Comparison of ENCODE assay signal across 25 cellular contexts in genomic region chr5:140196406-140196805, GRCh38.
"Had no signal": no experiment of that assay in that cellular context is flagged by ENCODE, and none has a peak within 500 bp of the region (broad histone marks: within the 10 kb centered on the region; RNA-seq: fewer than 3 reads in every experiment).

No MANE protein-coding gene starts in this region.

- DNase-seq: activated CD4-positive, alpha-beta memory T cell treated with anti-CD3 and anti-CD28 coated beads, Interleukin-2, amount 10 ng/mL, durations not matched to agents 7 days and 5 days; activated CD4-positive, alpha-beta T cell treated with anti-CD3 and anti-CD28 coated beads, Interleukin-2, amount 10 ng/mL, durations not matched to agents 24 days and 14 days; activated CD8-positive, alpha-beta memory T cell treated with anti-CD3 and anti-CD28 coated beads, Interleukin-2, amount 10 ng/mL, durations not matched to agents 7 days and 5 days; activated naive CD8-positive, alpha-beta T cell treated with anti-CD3 and anti-CD28 coated beads for 36 hours; activated T-cell treated with anti-CD3 and anti-CD28 coated beads, Interleukin-2, amount 50 U/mL, for 1 hour; amygdala; effector CD4-positive, alpha-beta T cell; erythroblast; head of caudate nucleus; left cardiac atrium; mesenchymal stem cell; mucosa of descending colon; occipital lobe; stimulated activated CD4-positive, alpha-beta T cell treated with anti-CD3 and anti-CD28 coated beads, Interleukin-4, amount 100 ng/mL, for 1 hour; stimulated activated naive CD4-positive, alpha-beta T cell; upper lobe of left lung had no signal

- H3K9me3 Mint-ChIP-seq: activated CD4-positive, alpha-beta memory T cell treated with anti-CD3 and anti-CD28 coated beads, Interleukin-2, amount 10 ng/mL, durations not matched to agents 7 days and 5 days; activated naive CD8-positive, alpha-beta T cell treated with anti-CD3 and anti-CD28 coated beads for 36 hours; dendritic cell treated with granulocyte-macrophage colony-stimulating factor and Interleukin-4, amounts not matched to agents 40 ng/mL and 50 ng/mL, for 4 days had no signal

- ATAC-seq: activated CD4-positive, CD25-positive, alpha-beta regulatory T cell treated with anti-CD3 and anti-CD28 coated beads, Interleukin-2, amount 50 U/mL, for 24 hours; activated CD8-positive, alpha-beta memory T cell treated with anti-CD3 and anti-CD28 coated beads, Interleukin-2, amount 10 ng/mL, durations not matched to agents 7 days and 5 days; gastroesophageal sphincter; SK-N-SH treated with all-trans-retinoic acid at 6 μM for 48 hours had no signal

- FAIRE-seq: endometrium, islet of Langerhans had no signal

- H3K9me3 ChIP-seq: gastroesophageal sphincter, mucosa of descending colon, thoracic aorta, upper lobe of left lung had no signal

- H3K36me3 ChIP-seq: cardiac muscle cell, thoracic aorta had no signal

- H3K27me3 Mint-ChIP-seq: activated CD4-positive, alpha-beta memory T cell treated with anti-CD3 and anti-CD28 coated beads, Interleukin-2, amount 10 ng/mL, durations not matched to agents 7 days and 5 days; activated CD8-positive, alpha-beta memory T cell treated with anti-CD3 and anti-CD28 coated beads, Interleukin-2, amount 10 ng/mL, durations not matched to agents 7 days and 5 days; activated naive CD8-positive, alpha-beta T cell treated with anti-CD3 and anti-CD28 coated beads for 36 hours; dendritic cell treated with granulocyte-macrophage colony-stimulating factor and Interleukin-4, amounts not matched to agents 40 ng/mL and 50 ng/mL, for 4 days had no signal

- H3K4me1 Mint-ChIP-seq: activated CD4-positive, alpha-beta memory T cell treated with anti-CD3 and anti-CD28 coated beads, Interleukin-2, amount 10 ng/mL, durations not matched to agents 7 days and 5 days; activated CD4-positive, alpha-beta T cell treated with anti-CD3 and anti-CD28 coated beads, Interleukin-2, amount 10 ng/mL, durations not matched to agents 24 days and 14 days; activated naive CD8-positive, alpha-beta T cell treated with anti-CD3 and anti-CD28 coated beads for 36 hours had no signal

- H3K4me3 Mint-ChIP-seq: activated CD4-positive, alpha-beta memory T cell treated with anti-CD3 and anti-CD28 coated beads, Interleukin-2, amount 10 ng/mL, durations not matched to agents 7 days and 5 days; activated CD4-positive, alpha-beta T cell treated with anti-CD3 and anti-CD28 coated beads, Interleukin-2, amount 10 ng/mL, durations not matched to agents 24 days and 14 days; activated CD8-positive, alpha-beta memory T cell treated with anti-CD3 and anti-CD28 coated beads, Interleukin-2, amount 10 ng/mL, durations not matched to agents 7 days and 5 days; activated naive CD8-positive, alpha-beta T cell treated with anti-CD3 and anti-CD28 coated beads for 36 hours; dendritic cell treated with granulocyte-macrophage colony-stimulating factor and Interleukin-4, amounts not matched to agents 40 ng/mL and 50 ng/mL, for 4 days had no signal

- H3K27ac Mint-ChIP-seq: activated CD4-positive, alpha-beta memory T cell treated with anti-CD3 and anti-CD28 coated beads, Interleukin-2, amount 10 ng/mL, durations not matched to agents 7 days and 5 days; activated CD4-positive, alpha-beta T cell treated with anti-CD3 and anti-CD28 coated beads, Interleukin-2, amount 10 ng/mL, durations not matched to agents 24 days and 14 days; activated CD8-positive, alpha-beta memory T cell treated with anti-CD3 and anti-CD28 coated beads, Interleukin-2, amount 10 ng/mL, durations not matched to agents 7 days and 5 days; activated naive CD8-positive, alpha-beta T cell treated with anti-CD3 and anti-CD28 coated beads for 36 hours; dendritic cell treated with granulocyte-macrophage colony-stimulating factor and Interleukin-4, amounts not matched to agents 40 ng/mL and 50 ng/mL, for 4 days had no signal

- H3K27ac ChIP-seq: cardiac muscle cell, gastroesophageal sphincter, thoracic aorta, VCaP had no signal

- H3K27me3 ChIP-seq: cardiac muscle cell, gastroesophageal sphincter, upper lobe of left lung had no signal

- H3K4me3 ChIP-seq: cardiac muscle cell, gastroesophageal sphincter, mucosa of descending colon, thoracic aorta, upper lobe of left lung had no signal
